8 cellular contexts compared by ENCODE assay signal in genomic region chr12:122870867-122871664, GRCh38. TPM values are rescaled to one million over a fixed set of nuclear protein-coding genes. Genes with fewer than 3 reads are reported as not detected.
A peak's percentile ranks its signal among the peaks of the same experiment; 100 is the strongest.
DNase-seq lines count a peak whose midpoint lies in the region; ATAC-seq and TF ChIP-seq lines count a peak whose summit lies in the region.

No MANE protein-coding gene starts in this region.

- H3K36me3 ChIP-seq in brain microvascular endothelial cell (replicated peaks) (peaks cover 40% of the 10 kb centered on the region), upper lobe of left lung (peaks cover 12 to 48% (median 41%) of the 10 kb centered on the region in 4 donors)

- H3K4me3 ChIP-seq in brain microvascular endothelial cell (ENCODE audit: low read depth, low read length) = peak overlapping the region; percentile 42
- peak overlapping the region in 3 of 4 donors; percentile 23 to 44 (median 41) for H3K4me3 ChIP-seq in upper lobe of left lung

- peak overlapping the region; percentile 48 for H3K27ac ChIP-seq in brain microvascular endothelial cell
- peak overlapping the region; percentile 87 to 94 (median 90) for H3K27ac ChIP-seq in upper lobe of left lung

- ATAC-seq in memory B cell (ENCODE audit: low read depth) (no peak), upper lobe of left lung (ENCODE audit: low FRiP score in 2 of 2) (no peak)

- H3K4me1 Mint-ChIP-seq in memory B cell = peaks cover 52% of the 10 kb centered on the region

- TF ChIP-seq CTCF in brain microvascular endothelial cell (IDR thresholded peaks at IDR 0.05; ENCODE audit: low read depth, low read length, missing control alignments) = no peak
- no peak for TF ChIP-seq CTCF in upper lobe of left lung (IDR thresholded peaks at IDR 0.05)

- peak overlapping the region; percentile 90 for H3K4me3 Mint-ChIP-seq in memory B cell

- no peaks in the 10 kb centered on the region for H3K9me3 Mint-ChIP-seq in memory B cell

- H3K27ac Mint-ChIP-seq in memory B cell = peak overlapping the region; percentile 74

- no peaks in the 10 kb centered on the region for H3K27me3 Mint-ChIP-seq in memory B cell

- TF ChIP-seq EP300 in upper lobe of left lung (IDR thresholded peaks at IDR 0.05) = no peak

- peak in 1 of 4 donors; percentile 11 for TF ChIP-seq POLR2A in upper lobe of left lung (IDR thresholded peaks at IDR 0.05)

- peaks cover 71 to 93% (median 75%) of the 10 kb centered on the region in 4 donors for H3K4me1 ChIP-seq in upper lobe of left lung

- no peaks in the 10 kb centered on the region for H3K9me3 ChIP-seq in upper lobe of left lung

- peaks cover 17% of the 10 kb centered on the region for H3K36me3 Mint-ChIP-seq in memory B cell

- WGBS in upper lobe of left lung, 2 donors = 26 to 34% methylated on average over 6 to 15 of the region's 15 CpGs

- peak; percentile 61 for DNase-seq in activated effector memory CD4-positive, alpha-beta T cell treated with anti-CD3 and anti-CD28 coated beads, Interleukin-2, amount 50 U/mL, for 16 hours
- no peak for DNase-seq in activated effector memory CD4-positive, alpha-beta T cell treated with Interleukin-2 at 50 U/mL for 16 hours
- DNase-seq in brain microvascular endothelial cell (peak; percentile 43), memory B cell (ENCODE audit: low spot score in 2 of 2) (no peak), upper lobe of left lung (peak in 1 of 2 donors; percentile 37), H4 (ENCODE audit: low spot score) (no peak), iPS-NIHi7 (ENCODE audit: extremely low spot score) (no peak), SK-N-DZ (ENCODE audit: low spot score) (no peak)

- H3K27me3 ChIP-seq in brain microvascular endothelial cell (replicated peaks) = no peaks in the 10 kb centered on the region
- no peaks in the 10 kb centered on the region for H3K27me3 ChIP-seq in upper lobe of left lung

- in situ Hi-C loops in brain microvascular endothelial cell (cut with HindIII; ENCODE audit: low pct_ligation_motif_present, low sequenced_read_pairs) = no loop called here

RNA-seq across cellular contexts. Expression of gene VPS37B, which starts 24.9 kb away (rescaled TPM):
- total RNA-seq in upper lobe of left lung = 10 to 100 TPM; 41.2 to 93.2 (median 64.0) TPM
- 29.2 and 44.0 TPM in 2 replicates for total RNA-seq in H4 (2014; rRNA removed; shearing (Covaris generic))
- polyA plus RNA-seq in SK-N-DZ (2014; cell fraction: cytosol; rRNA removed) = 19.7 TPM in 2 replicates
- 11.5 and 15.3 TPM in 2 replicates for polyA plus RNA-seq in SK-N-DZ (2014; cell fraction: nucleus; rRNA removed)

RNA-seq across cellular contexts. Expression of gene HIP1R, which starts 35.8 kb away (rescaled TPM):
- total RNA-seq in upper lobe of left lung = 100 to 1,000 TPM in 1 of 6 donors, 10 to 100 TPM in 5; 34.2 to 137 (median 46.9) TPM
- 22.0 and 25.6 TPM in 2 replicates for total RNA-seq in H4 (2014; rRNA removed; shearing (Covaris generic))
- 22.9 and 33.4 TPM in 2 replicates for polyA plus RNA-seq in SK-N-DZ (2014; cell fraction: cytosol; rRNA removed)
- 158 and 178 TPM in 2 replicates for polyA plus RNA-seq in SK-N-DZ (2014; cell fraction: nucleus; rRNA removed)

Comparison
In these comparisons a context has a peak if more than half of its experiments do, and no peak if none do; other contexts are left out.
1. DNase-seq: peak in activated effector memory CD4-positive, alpha-beta T cell treated with anti-CD3 and anti-CD28 coated beads, Interleukin-2, amount 50 U/mL, for 16 hours (single experiment) and brain microvascular endothelial cell (single experiment); none in activated effector memory CD4-positive, alpha-beta T cell treated with Interleukin-2 at 50 U/mL for 16 hours (single experiment), memory B cell (0 of 2), H4 (single experiment), iPS-NIHi7 (single experiment) and SK-N-DZ (single experiment).